ENCODE assay signal across 1 cellular context in the genomic region with DNA sequence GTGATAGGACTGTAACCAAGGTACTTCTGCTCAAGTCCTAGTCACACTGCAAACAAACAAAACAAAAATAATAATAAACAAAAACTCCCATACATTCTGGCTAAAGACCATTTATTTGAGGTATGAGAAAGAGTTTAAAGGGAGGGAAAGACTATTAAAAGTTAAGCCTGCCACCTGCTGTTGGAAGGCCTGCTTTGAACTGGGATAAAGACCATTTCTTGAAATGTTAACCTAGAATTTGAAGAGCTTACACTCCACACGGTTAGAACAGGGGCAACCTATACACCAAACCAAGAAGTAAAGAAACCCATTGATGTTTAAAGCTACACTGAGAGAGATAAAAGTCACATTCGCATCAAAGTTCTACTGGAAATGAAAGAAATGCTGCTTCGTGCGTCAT.
TF ChIP-seq lines count a peak whose summit lies in the region.

No MANE protein-coding gene starts in this region.

TF ChIP-seq in HCT116, 20 proteins besides CTCF, POLR2A, EP300 and RAD21 (continued from another document):
- no peak for TF ChIP-seq CBX3 (IDR thresholded peaks at IDR 0.05; ENCODE audit: low read depth)
